15 cellular contexts compared by ENCODE assay signal in the genomic region with DNA sequence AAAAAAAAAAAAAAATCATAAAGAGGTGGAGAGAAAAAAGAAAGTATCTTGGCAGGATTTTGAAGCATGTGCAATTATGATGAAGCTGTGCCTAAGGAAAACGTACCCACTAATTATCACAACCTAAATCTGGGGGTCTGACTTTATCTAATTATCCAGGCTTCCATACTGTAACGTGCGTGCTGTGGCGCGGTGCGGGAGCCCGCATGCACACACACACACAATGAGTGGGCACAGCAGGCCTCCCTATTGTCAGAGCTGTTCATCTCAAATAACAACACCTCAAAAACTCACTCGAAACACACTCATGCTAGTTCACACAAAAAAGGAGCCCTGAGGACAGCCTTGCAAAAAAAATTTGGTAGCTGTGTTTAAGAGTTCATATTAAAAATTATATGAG. TPM values are rescaled to one million over a fixed set of nuclear protein-coding genes. Genes with fewer than 3 reads are reported as not detected.
A peak's percentile ranks its signal among the peaks of the same experiment; 100 is the strongest.
DNase-seq lines count a peak whose midpoint lies in the region; TF ChIP-seq lines count a peak whose summit lies in the region.
"Had no signal": no experiment of that assay in that cellular context is flagged by ENCODE, and none has a peak within 500 bp of the region (broad histone marks: within the 10 kb centered on the region; RNA-seq: fewer than 3 reads in every experiment).

No MANE protein-coding gene starts in this region.

- no peak overlapping the region for H2BK12ac ChIP-seq in neuronal stem cell (ENCODE audit: low read length)

- H3K4me2 ChIP-seq in neuronal stem cell (ENCODE audit: insufficient read depth, low read length, poor library complexity, severe bottlenecking): peak overlapping the region; percentile 14

- no peaks in the 10 kb centered on the region for H3K79me1 ChIP-seq in neuronal stem cell (ENCODE audit: low read depth, low read length)

- H2AK5ac ChIP-seq in neuronal stem cell (ENCODE audit: low read depth, low read length): no peak overlapping the region

- peak overlapping the region; percentile 32 for H3K4me3 Mint-ChIP-seq in neural crest cell
- H3K4me3 Mint-ChIP-seq: CD4-positive, alpha-beta memory T cell had no signal

- peak overlapping the region; percentile 81 for H3K18ac ChIP-seq in neuronal stem cell (ENCODE audit: low read length)

- WGBS in neuronal stem cell (ENCODE audit: extremely low coverage in 2 of 2, insufficient read length in 2 of 2, insufficient replicate concordance in 1 of 2), 2 donors: no CpG with 5 or more reads among the region's 8 CpGs

- TF ChIP-seq CTCF in neural crest cell (conservative IDR thresholded peaks at IDR 0.05): no peak

- peaks cover 10 to 15% of the 10 kb centered on the region in 2 donors for H3K4me1 ChIP-seq in neuronal stem cell (ENCODE audit: control insufficient read depth in 2 of 2, insufficient read depth in 1 of 2, low read depth in 1 of 2, low read length in 2 of 2)

- H3K27ac Mint-ChIP-seq in neural crest cell (ENCODE audit: unreplicated experiment): no peak overlapping the region
- H3K27ac Mint-ChIP-seq: CD4-positive, alpha-beta memory T cell had no signal

- no peak overlapping the region for H3K27ac ChIP-seq in neuronal stem cell (replicated peaks; ENCODE audit: low read length)

- no peaks in the 10 kb centered on the region for H3K9me3 Mint-ChIP-seq in neural crest cell

- H3K27me3 Mint-ChIP-seq in neural crest cell (ENCODE audit: low read depth): no peaks in the 10 kb centered on the region

- no peak overlapping the region for H3K4ac ChIP-seq in neuronal stem cell (ENCODE audit: low read length)

- peaks cover 2% of the 10 kb centered on the region for H3K36me3 Mint-ChIP-seq in neural crest cell (ENCODE audit: low read depth)
- H3K36me3 Mint-ChIP-seq: CD4-positive, alpha-beta memory T cell had no signal

- no peaks in the 10 kb centered on the region for H3K27me3 ChIP-seq in neuronal stem cell (ENCODE audit: control insufficient read depth in 3 of 3, insufficient read depth in 3 of 3, low read depth in 1 of 3, low read length in 3 of 3)

- H2BK15ac ChIP-seq in neuronal stem cell (ENCODE audit: low read length): no peak overlapping the region

- H2BK5ac ChIP-seq in neuronal stem cell (ENCODE audit: low read length): no peak overlapping the region

- H4K91ac ChIP-seq in neuronal stem cell (ENCODE audit: low read depth, low read length, poor library complexity): no peak overlapping the region

- H3K9me3 ChIP-seq in neuronal stem cell (replicated peaks in 1 of 2; ENCODE audit: control insufficient read depth in 2 of 2, insufficient read depth in 1 of 2, low read depth in 1 of 2, low read length in 2 of 2): peaks cover 0 to 2% of the 10 kb centered on the region in 2 donors

- H3K4me3 ChIP-seq in neuronal stem cell (ENCODE audit: low read length in 2 of 2): no peak overlapping the region

- DNase-seq in NCI-H345 (lab: John Stamatoyannopoulos, UW) (peak; percentile 11), NCI-H345 treated with DMSO at 0.1 percent for 48 hours (lab: John Stamatoyannopoulos, UW; ENCODE audit: unreplicated experiment) (no peak), neural crest cell (ENCODE audit: low read depth, low spot score) (no peak), neuronal stem cell (ENCODE audit: low spot score) (no peak), anterior cingulate cortex (lab: John Stamatoyannopoulos, UW) (no peak)
- DNase-seq in activated CD4-positive, alpha-beta T cell treated with anti-CD3 and anti-CD28 coated beads for 4 hours: no peak
- DNase-seq: C1 segment of cervical spinal cord; Calu3; CD4-positive, alpha-beta memory T cell; COR-L47; DMS53; DMS79 treated with DMSO at 0.1 percent for 48 hours; GF-D8; H7; HCEC 1CT had no signal

- no peak overlapping the region for H2BK120ac ChIP-seq in neuronal stem cell (ENCODE audit: low read depth, low read length)

- no peak overlapping the region for H3K14ac ChIP-seq in neuronal stem cell (ENCODE audit: low read length)

- H2AFZ ChIP-seq in neuronal stem cell (ENCODE audit: low read length): no peak overlapping the region

- peaks cover 0 to 2% of the 10 kb centered on the region in 2 donors for H3K36me3 ChIP-seq in neuronal stem cell (replicated peaks in 1 of 2; ENCODE audit: control insufficient read depth in 2 of 2, insufficient read depth in 2 of 2, low read length in 2 of 2)

- H3K9ac ChIP-seq in neuronal stem cell (ENCODE audit: low read depth, low read length, poor library complexity): no peak overlapping the region

- H3K4me1 Mint-ChIP-seq in neural crest cell: peaks cover 24% of the 10 kb centered on the region
- H3K4me1 Mint-ChIP-seq: CD4-positive, alpha-beta memory T cell had no signal

- H3K23ac ChIP-seq in neuronal stem cell (ENCODE audit: low read depth, low read length, poor library complexity): no peak overlapping the region

- no peak overlapping the region for H4K8ac ChIP-seq in neuronal stem cell (ENCODE audit: low read depth, low read length)

RNA-seq across cellular contexts. Expression of gene BEND7, which starts 31.9 kb away (rescaled TPM):
- 21.9 and 25.0 TPM in 2 replicates for total RNA-seq in neural crest cell
- 7.0 TPM for polyA plus RNA-seq in neuronal stem cell (2013, experiment 1 of 2)
- 7.6 TPM for polyA plus RNA-seq in neuronal stem cell (2013, experiment 2 of 2)
- total RNA-seq: CD4-positive, alpha-beta memory T cell had no signal
- polyA plus RNA-seq: CD4-positive, alpha-beta memory T cell had no signal
